Comparison of ENCODE assay signal across 8 cellular contexts in genomic region chr17:77421635-77421982, GRCh38.
DNase-seq lines count a peak whose midpoint lies in the region; ATAC-seq and TF ChIP-seq lines count a peak whose summit lies in the region.

No MANE protein-coding gene starts in this region.

- peaks cover 82% of the 10 kb centered on the region for H3K79me2 ChIP-seq in PC-3 (ENCODE audit: low read length)

- TSS peak; percentile 74 for BruUV-seq in PC-3 (replicated peaks; lab: Mats Ljungman, UMichigan)

- peaks cover 67% of the 10 kb centered on the region for H3K4me1 ChIP-seq in PC-3 (ENCODE audit: insufficient read depth, low read length)

- H3K4me2 ChIP-seq in PC-3 (ENCODE audit: low read length), result peak overlapping the region; percentile 4; the same call in 1 of the 2 replicates

- POLR2A ChIA-PET in CD4-positive, alpha-beta T cell (lab: Charles Lee), result interaction anchor here (0.9 to 18.6 kb wide), 21 partner anchors 9 to 537 kb away, joined by 3 to 368 read pairs (median 9); partner anchors contain the start of gene TNRC6C
- POLR2A ChIA-PET in PC-3 (lab: Charles Lee; ENCODE audit: unreplicated experiment), result no interaction called here

- no peak for DNase-seq in CD4-positive, alpha-beta T cell
- no peak for DNase-seq in PC-3
- DNase-seq in epithelial cell of prostate (ENCODE audit: low read depth, low spot score), result no peak
- no peak for DNase-seq in progenitor cell of endocrine pancreas (ENCODE audit: low spot score, unreplicated experiment)
- no peak for DNase-seq in activated gamma-delta T cell (lab: John Stamatoyannopoulos, UW)
- DNase-seq in SIG-M5 (lab: John Stamatoyannopoulos, UW), result no peak
- DNase-seq in superior temporal gyrus (ENCODE audit: extremely low spot score), result no peak
- no peak for DNase-seq in GOT3 (lab: John Stamatoyannopoulos, UW)

- H3F3A ChIP-seq in PC-3 (ENCODE audit: low read length, unreplicated experiment), result peaks cover 1% of the 10 kb centered on the region

- CTCF ChIA-PET in CD4-positive, alpha-beta T cell (lab: Charles Lee), result interaction anchor here (0.5 to 2.6 kb wide), 8 partner anchors 9 to 90 kb away, joined by 3 to 18 read pairs (median 4); no protein-coding TSS in a partner anchor
- CTCF ChIA-PET in PC-3 (lab: Charles Lee), result no interaction called here

- H3K36me3 ChIP-seq in PC-3 (ENCODE audit: low read depth, low read length), result peaks cover 8% of the 10 kb centered on the region; the same call in 1 of the 2 replicates

- ATAC-seq in CD4-positive, alpha-beta T cell (ENCODE audit: poor library complexity), result peak; percentile 21
- no peak for ATAC-seq in PC-3

- H3K27me3 ChIP-seq in CD4-positive, alpha-beta T cell (ENCODE audit: control insufficient read depth, insufficient read depth, low read length), result no peaks in the 10 kb centered on the region
- no peaks in the 10 kb centered on the region for H3K27me3 ChIP-seq in PC-3 (ENCODE audit: low read length)

- H3K4me3 ChIP-seq in PC-3 (ENCODE audit: low read length), result no peak overlapping the region

- H3K27ac Mint-ChIP-seq in CD4-positive, alpha-beta T cell, result peak overlapping the region; percentile 89
- peak overlapping the region; percentile 78 for H3K27ac Mint-ChIP-seq in progenitor cell of endocrine pancreas

- peak overlapping the region; percentile 83 for H3K4me3 Mint-ChIP-seq in CD4-positive, alpha-beta T cell
- no peak overlapping the region for H3K4me3 Mint-ChIP-seq in progenitor cell of endocrine pancreas (ENCODE audit: low read depth)

- peaks cover 65% of the 10 kb centered on the region for H3K4me1 Mint-ChIP-seq in CD4-positive, alpha-beta T cell (ENCODE audit: low read depth)
- peaks cover 22% of the 10 kb centered on the region for H3K4me1 Mint-ChIP-seq in progenitor cell of endocrine pancreas (ENCODE audit: low read depth)

- no peak overlapping the region for H2AFZ ChIP-seq in PC-3 (ENCODE audit: low read length)

- peaks cover 20% of the 10 kb centered on the region for H3K36me3 Mint-ChIP-seq in CD4-positive, alpha-beta T cell (ENCODE audit: low read depth)
- peaks cover 2% of the 10 kb centered on the region for H3K36me3 Mint-ChIP-seq in progenitor cell of endocrine pancreas (ENCODE audit: insufficient read depth)

- intact Hi-C loops in CD4-positive, alpha-beta T cell (cut with DNase I, micrococcal nuclease), result no loop called here
- intact Hi-C loops in PC-3 (cut with micrococcal nuclease), result no loop called here

- H3K27ac ChIP-seq in CD4-positive, alpha-beta T cell (ENCODE audit: low read depth, low read length), result peak overlapping the region; percentile 61
- H3K27ac ChIP-seq in PC-3 (ENCODE audit: low read length) (peak overlapping the region; percentile 80), epithelial cell of prostate (peak overlapping the region; percentile 91)

- no peaks in the 10 kb centered on the region for H3K9me2 ChIP-seq in PC-3 (replicated peaks; ENCODE audit: low read length)

- H4K20me1 ChIP-seq in PC-3 (ENCODE audit: low read length), result no peaks in the 10 kb centered on the region

- H3K9me3 ChIP-seq in CD4-positive, alpha-beta T cell (ENCODE audit: control insufficient read depth, low read length), result no peaks in the 10 kb centered on the region
- H3K9me3 ChIP-seq in PC-3 (ENCODE audit: low read length), result no peaks in the 10 kb centered on the region

- TF ChIP-seq CTCF in CD4-positive, alpha-beta T cell (IDR thresholded peaks at IDR 0.05), result no peak
- TF ChIP-seq CTCF in PC-3 (conservative IDR thresholded peaks at IDR 0.05; ENCODE audit: low read depth, low read length), result no peak
- no peak for TF ChIP-seq CTCF in progenitor cell of endocrine pancreas (IDR thresholded peaks at IDR 0.05; ENCODE audit: unreplicated experiment)

- no peaks in the 10 kb centered on the region for H3K9me3 Mint-ChIP-seq in CD4-positive, alpha-beta T cell
- no peaks in the 10 kb centered on the region for H3K9me3 Mint-ChIP-seq in progenitor cell of endocrine pancreas (ENCODE audit: low read depth)

- peak overlapping the region; percentile 51 for H3K9ac ChIP-seq in PC-3 (ENCODE audit: low read length)

- no peaks in the 10 kb centered on the region for H3K27me3 Mint-ChIP-seq in CD4-positive, alpha-beta T cell
- no peaks in the 10 kb centered on the region for H3K27me3 Mint-ChIP-seq in progenitor cell of endocrine pancreas
